Comparison of ENCODE assay signal across 21 cellular contexts in the genomic region with DNA sequence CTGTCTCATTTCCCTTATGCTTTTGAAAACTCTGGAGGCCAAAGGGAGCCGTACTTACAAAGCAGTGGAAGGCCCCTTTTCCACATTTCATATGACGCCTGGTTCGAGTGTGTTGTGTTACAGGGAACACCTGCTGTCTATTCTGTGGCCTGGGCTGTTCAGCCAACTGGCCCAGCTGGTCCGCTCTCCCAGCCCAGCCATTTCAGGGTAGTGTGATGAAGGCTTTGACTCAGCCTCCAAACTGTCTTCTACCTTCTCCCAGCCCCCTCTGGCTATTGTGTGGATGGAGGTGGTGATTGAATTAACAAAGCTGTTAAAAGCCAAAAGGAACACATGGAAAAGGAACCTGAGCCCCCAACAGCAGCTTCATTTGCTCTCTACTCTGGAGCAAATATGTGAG.
"Had no signal": no experiment of that assay in that cellular context is flagged by ENCODE, and none has a peak within 500 bp of the region (broad histone marks: within the 10 kb centered on the region; RNA-seq: fewer than 3 reads in every experiment).

No MANE protein-coding gene starts in this region.

- H3K27me3 ChIP-seq: body of pancreas, suprapubic skin, transverse colon, vagina had no signal

- FAIRE-seq: colon, islet of Langerhans, small intestine had no signal

- H3K27ac ChIP-seq: body of pancreas, dorsolateral prefrontal cortex, epithelial cell of prostate, suprapubic skin, transverse colon, vagina had no signal

- H3K36me3 ChIP-seq: suprapubic skin, transverse colon, vagina had no signal

- H3K4me1 ChIP-seq: body of pancreas, suprapubic skin, transverse colon, vagina had no signal

- ATAC-seq: activated CD8-positive, alpha-beta T cell treated with anti-CD3 and anti-CD28 coated beads, Interleukin-2, amount 10 ng/mL, durations not matched to agents 7 days and 5 days; body of pancreas; stimulated activated naive CD8-positive, alpha-beta T cell treated with anti-CD3 and anti-CD28 coated beads, Interleukin-15, amount 100 ng/mL, for 72 hours had no signal

- H3K4me3 ChIP-seq: body of pancreas, dorsolateral prefrontal cortex, suprapubic skin, transverse colon, vagina had no signal

- DNase-seq: activated CD4-positive, alpha-beta T cell treated with anti-CD3 and anti-CD28 coated beads, Interleukin-2, amount 10 ng/mL, durations not matched to agents 24 days and 14 days; activated CD8-positive, alpha-beta T cell treated with anti-CD3 and anti-CD28 coated beads, Interleukin-2, amount 10 ng/mL, durations not matched to agents 7 days and 5 days; activated naive CD4-positive, alpha-beta T cell treated with anti-CD3 and anti-CD28 coated beads for 36 hours; activated T-cell treated with anti-CD3 and anti-CD28 coated beads, Interleukin-2, amount 50 U/mL, for 24 hours; body of pancreas; central memory CD4-positive, alpha-beta T cell; dorsolateral prefrontal cortex; foreskin fibroblast; hippocampal formation; left cardiac atrium; naive B cell; small intestine; stimulated activated CD4-positive, alpha-beta T cell treated with anti-CD3 and anti-CD28 coated beads, Interleukin-15, amount 100 ng/mL, for 24 hours; stimulated activated CD4-positive, alpha-beta T cell treated with anti-CD3 and anti-CD28 coated beads, Interleukin-2, amount 100 ng/mL, for 48 hours; stimulated activated naive CD8-positive, alpha-beta T cell treated with anti-CD3 and anti-CD28 coated beads, Interleukin-15, amount 100 ng/mL, for 72 hours; transverse colon had no signal

- H3K9me3 ChIP-seq: body of pancreas, suprapubic skin, transverse colon, vagina had no signal
